9 cellular contexts compared by ENCODE assay signal in genomic region chr12:45415393-45415817, GRCh38.
DNase-seq lines count a peak whose midpoint lies in the region; ATAC-seq, FAIRE-seq and TF ChIP-seq lines count a peak whose summit lies in the region.
"Had no signal": no experiment of that assay in that cellular context is flagged by ENCODE, and none has a peak within 500 bp of the region (broad histone marks: within the 10 kb centered on the region; RNA-seq: fewer than 3 reads in every experiment).

No MANE protein-coding gene starts in this region.

- H3K27me3 Mint-ChIP-seq in activated naive CD4-positive, alpha-beta T cell treated with anti-CD3 and anti-CD28 coated beads, Interleukin-2, amount 50 U/mL, for 24 hours: no peaks in the 10 kb centered on the region
- H3K27me3 Mint-ChIP-seq in activated naive CD4-positive, alpha-beta T cell treated with anti-CD3 and anti-CD28 coated beads, Interleukin-2, amount 10 ng/mL, durations not matched to agents 7 days and 5 days: no peaks in the 10 kb centered on the region

- H3K4me3 ChIP-seq in PC-9 (no peak overlapping the region), sigmoid colon (no peak overlapping the region)
- H3K4me3 ChIP-seq: cardiac muscle cell had no signal

- no peaks in the 10 kb centered on the region for H3K9me2 ChIP-seq in PC-9 (ENCODE audit: insufficient read depth)

- no peaks in the 10 kb centered on the region for H3K4me1 Mint-ChIP-seq in activated naive CD4-positive, alpha-beta T cell treated with anti-CD3 and anti-CD28 coated beads, Interleukin-2, amount 50 U/mL, for 24 hours
- no peaks in the 10 kb centered on the region for H3K4me1 Mint-ChIP-seq in activated naive CD4-positive, alpha-beta T cell treated with anti-CD3 and anti-CD28 coated beads, Interleukin-2, amount 10 ng/mL, durations not matched to agents 7 days and 5 days

- H3K27me3 ChIP-seq in PC-9 (ENCODE audit: insufficient read depth, low read depth) (no peaks in the 10 kb centered on the region), sigmoid colon (no peaks in the 10 kb centered on the region)
- H3K27me3 ChIP-seq: cardiac muscle cell had no signal

- H3K4me3 Mint-ChIP-seq in activated naive CD4-positive, alpha-beta T cell treated with anti-CD3 and anti-CD28 coated beads, Interleukin-2, amount 50 U/mL, for 24 hours: no peak overlapping the region
- no peak overlapping the region for H3K4me3 Mint-ChIP-seq in activated naive CD4-positive, alpha-beta T cell treated with anti-CD3 and anti-CD28 coated beads, Interleukin-2, amount 10 ng/mL, durations not matched to agents 7 days and 5 days

- intact Hi-C loops in PC-9 (cut with micrococcal nuclease; ENCODE audit: unreplicated experiment) (no loop called here), sigmoid colon (cut with DNase I) (no loop called here)

- peaks cover 34% of the 10 kb centered on the region for H3K36me3 ChIP-seq in PC-9 (ENCODE audit: low read depth)
- peaks cover 1 to 79% (median 24%) of the 10 kb centered on the region in 4 donors for H3K36me3 ChIP-seq in sigmoid colon

- WGBS in sigmoid colon, 2 donors: 77 to 78% methylated on average over 4 of the region's 4 CpGs

- H3K27ac ChIP-seq in PC-9 (no peak overlapping the region), sigmoid colon (peak overlapping the region in 2 of 4 donors; percentile 23 to 64)
- H3K27ac ChIP-seq: cardiac muscle cell had no signal

- FAIRE-seq in frontal cortex (lab: Jason Lieb, UNC): no peak

- no peaks in the 10 kb centered on the region for H3K79me2 ChIP-seq in PC-9 (ENCODE audit: low read depth)

- peaks cover 9% of the 10 kb centered on the region; the same call in 1 of the 2 replicates for H3F3A ChIP-seq in PC-9 (ENCODE audit: insufficient read depth, low read depth)

- ATAC-seq in HG02870 (IDR thresholded peaks at IDR 0.05; ENCODE audit: unreplicated experiment) (peak; percentile 93), esophagus mucosa (peak; percentile 98)

- H4K20me1 ChIP-seq in PC-9 (ENCODE audit: insufficient read depth): peaks cover 3% of the 10 kb centered on the region; the same call in 1 of the 2 replicates

- BruUV-seq in PC-9 (replicated peaks; lab: Mats Ljungman, UMichigan): no TSS peak

- TF ChIP-seq CTCF in PC-9 (conservative IDR thresholded peaks at IDR 0.05): no peak
- no peak for TF ChIP-seq CTCF in sigmoid colon (IDR thresholded peaks at IDR 0.05)

- no peak overlapping the region for H2AFZ ChIP-seq in PC-9

- H3K27ac Mint-ChIP-seq in activated naive CD4-positive, alpha-beta T cell treated with anti-CD3 and anti-CD28 coated beads, Interleukin-2, amount 50 U/mL, for 24 hours: peak overlapping the region; percentile 43
- H3K27ac Mint-ChIP-seq in activated naive CD4-positive, alpha-beta T cell treated with anti-CD3 and anti-CD28 coated beads, Interleukin-2, amount 10 ng/mL, durations not matched to agents 7 days and 5 days: no peak overlapping the region

- peak in 1 of 4 donors; percentile 63 for TF ChIP-seq EP300 in sigmoid colon (IDR thresholded peaks at IDR 0.05)

- H3K4me1 ChIP-seq in PC-9 (replicated peaks; ENCODE audit: insufficient read depth) (no peaks in the 10 kb centered on the region), sigmoid colon (peaks cover 0 to 4% (median 0%) of the 10 kb centered on the region in 4 donors)

- TF ChIP-seq POLR2A in sigmoid colon (IDR thresholded peaks at IDR 0.05): no peak

- no peaks in the 10 kb centered on the region for H3K9me3 ChIP-seq in PC-9 (ENCODE audit: insufficient read depth, low read depth)
- no peaks in the 10 kb centered on the region for H3K9me3 ChIP-seq in sigmoid colon

- POLR2A ChIA-PET in PC-9 (lab: Charles Lee; ENCODE audit: unreplicated experiment): no interaction called here

- H3K4me2 ChIP-seq in PC-9: no peak overlapping the region

- CTCF ChIA-PET in activated naive CD4-positive, alpha-beta T cell treated with anti-CD3 and anti-CD28 coated beads, Interleukin-2, amount 10 ng/mL, durations not matched to agents 7 days and 5 days (lab: Charles Lee): no interaction called here
- CTCF ChIA-PET in PC-9 (lab: Charles Lee): no interaction called here

- peaks cover 14% of the 10 kb centered on the region for H3K36me3 Mint-ChIP-seq in activated naive CD4-positive, alpha-beta T cell treated with anti-CD3 and anti-CD28 coated beads, Interleukin-2, amount 50 U/mL, for 24 hours
- peaks cover 25% of the 10 kb centered on the region for H3K36me3 Mint-ChIP-seq in activated naive CD4-positive, alpha-beta T cell treated with anti-CD3 and anti-CD28 coated beads, Interleukin-2, amount 10 ng/mL, durations not matched to agents 7 days and 5 days

- H3K9me3 Mint-ChIP-seq in activated naive CD4-positive, alpha-beta T cell treated with anti-CD3 and anti-CD28 coated beads, Interleukin-2, amount 50 U/mL, for 24 hours: no peaks in the 10 kb centered on the region
- no peaks in the 10 kb centered on the region for H3K9me3 Mint-ChIP-seq in activated naive CD4-positive, alpha-beta T cell treated with anti-CD3 and anti-CD28 coated beads, Interleukin-2, amount 10 ng/mL, durations not matched to agents 7 days and 5 days

- DNase-seq in activated naive CD4-positive, alpha-beta T cell treated with anti-CD3 and anti-CD28 coated beads, Interleukin-2, amount 10 ng/mL, durations not matched to agents 7 days and 5 days: no peak
- DNase-seq in PC-9 (peak; percentile 54 to 77), sigmoid colon (peak; percentile 64), NCI-H526 (lab: John Stamatoyannopoulos, UW) (no peak), frontal cortex (ENCODE audit: low spot score in 2 of 2) (no peak)

Comparison
In these comparisons a context has a peak if more than half of its experiments do, and no peak if none do; other contexts are left out.
1. DNase-seq: peak in PC-9 (2 of 2) and sigmoid colon (single experiment); none in activated naive CD4-positive, alpha-beta T cell treated with anti-CD3 and anti-CD28 coated beads, Interleukin-2, amount 10 ng/mL, durations not matched to agents 7 days and 5 days (single experiment), NCI-H526 (0 of 2) and frontal cortex (0 of 2).